9 cellular contexts compared by ENCODE assay signal in the genomic region with DNA sequence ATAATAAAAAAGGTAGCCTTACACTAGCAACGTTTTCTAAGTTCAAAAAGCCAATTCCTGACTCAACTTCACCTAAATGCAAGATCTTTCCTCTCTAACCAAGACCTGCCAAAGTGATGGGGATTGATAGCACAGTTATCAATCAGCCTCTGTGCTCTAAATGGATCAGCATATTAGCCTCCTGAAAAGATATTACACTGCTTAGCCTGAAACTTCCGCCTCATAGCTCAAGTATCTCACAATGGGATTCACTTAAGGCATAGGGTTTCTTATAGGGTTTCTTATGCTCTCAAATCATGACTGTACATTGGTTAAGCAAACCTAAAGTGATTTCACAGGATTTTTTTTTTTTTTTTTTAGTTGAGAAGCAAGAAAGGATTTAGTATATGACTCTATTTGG. TPM values are rescaled to one million over a fixed set of nuclear protein-coding genes. Genes with fewer than 3 reads are reported as not detected.
A peak's percentile ranks its signal among the peaks of the same experiment; 100 is the strongest.
DNase-seq lines count a peak whose midpoint lies in the region; ATAC-seq, FAIRE-seq and TF ChIP-seq lines count a peak whose summit lies in the region.
"Had no signal": no experiment of that assay in that cellular context is flagged by ENCODE, and none has a peak within 500 bp of the region (broad histone marks: within the 10 kb centered on the region; RNA-seq: fewer than 3 reads in every experiment).

No MANE protein-coding gene starts in this region.

- H3K4me3 Mint-ChIP-seq in GM23338 = no peak overlapping the region
- H3K4me3 Mint-ChIP-seq in activated naive CD8-positive, alpha-beta T cell = peak overlapping the region; percentile 93
- H3K4me3 Mint-ChIP-seq in naive thymus-derived CD4-positive, alpha-beta T cell = peak overlapping the region; percentile 88 to 98 (median 96)

- ATAC-seq in GM23338 (no peak), HG03565 (IDR thresholded peaks at IDR 0.05; ENCODE audit: unreplicated experiment) (no peak)
- no peak for ATAC-seq in naive thymus-derived CD4-positive, alpha-beta T cell

- peaks cover 6% of the 10 kb centered on the region for H3K27me3 Mint-ChIP-seq in GM23338 (ENCODE audit: insufficient read depth, low read depth, poor library complexity)
- H3K27me3 Mint-ChIP-seq in activated naive CD8-positive, alpha-beta T cell = no peaks in the 10 kb centered on the region
- peaks cover 0 to 4% (median 0%) of the 10 kb centered on the region in 5 donors for H3K27me3 Mint-ChIP-seq in naive thymus-derived CD4-positive, alpha-beta T cell

- peak overlapping the region in 5 of 11 experiments; percentile 25 to 80 (median 56); a peak in 7 of 22 replicates for H3K27ac ChIP-seq in BLaER1 treated with 17β-estradiol and CSF1 and Interleukin-3, amounts not matched to agents 10 nM and 100 nM
- H3K27ac ChIP-seq in GM23338 (ENCODE audit: low read depth) = no peak overlapping the region
- H3K27ac ChIP-seq in naive thymus-derived CD4-positive, alpha-beta T cell (ENCODE audit: low read depth, low read length) = no peak overlapping the region

- H3K9ac ChIP-seq in BLaER1 treated with 17β-estradiol and CSF1 and Interleukin-3, amounts not matched to agents 10 nM and 100 nM = peak overlapping the region in 2 of 11 experiments; percentile 74 to 81; a peak in 3 of 22 replicates

- H3K79me2 ChIP-seq in GM23338 (replicated peaks; ENCODE audit: insufficient read depth) = no peaks in the 10 kb centered on the region

- peaks cover 12% of the 10 kb centered on the region; the same call in 1 of the 2 replicates for H3K9me2 ChIP-seq in GM23338 (ENCODE audit: insufficient read depth)

- H3K36me3 Mint-ChIP-seq in GM23338 (ENCODE audit: low read depth) = no peaks in the 10 kb centered on the region
- no peaks in the 10 kb centered on the region for H3K36me3 Mint-ChIP-seq in activated naive CD8-positive, alpha-beta T cell
- peaks cover 0 to 6% (median 0%) of the 10 kb centered on the region in 5 donors for H3K36me3 Mint-ChIP-seq in naive thymus-derived CD4-positive, alpha-beta T cell

- TF ChIP-seq CTCF in GM23338 (conservative IDR thresholded peaks at IDR 0.05; ENCODE audit: low read depth in 2 of 2) = no peak
- no peak for TF ChIP-seq CTCF in D721Med (IDR thresholded peaks at IDR 0.05; ENCODE audit: insufficient read depth, missing control alignments)

- intact Hi-C loops in naive thymus-derived CD4-positive, alpha-beta T cell (cut with micrococcal nuclease) = loop anchor here (1.0 to 5.0 kb wide), 7 partner anchors 23 to 1271 kb away; a partner anchor contains a TSS

- H3K4me3 ChIP-seq in BLaER1 treated with 17β-estradiol and CSF1 and Interleukin-3, amounts not matched to agents 10 nM and 100 nM = peak overlapping the region in 3 of 10 experiments; percentile 66 to 79 (median 73); a peak in 8 of 20 replicates
- H3K4me3 ChIP-seq in GM23338 = no peak overlapping the region
- peak overlapping the region; percentile 71 for H3K4me3 ChIP-seq in naive thymus-derived CD4-positive, alpha-beta T cell (ENCODE audit: low read length)

- no peak for DNase-seq in GM23338 (ENCODE audit: low spot score)
- DNase-seq in naive thymus-derived CD4-positive, alpha-beta T cell = no peak
- no peak for DNase-seq in D721Med (ENCODE audit: insufficient read length, low spot score)
- DNase-seq in NOMO-1 treated with DMSO at 0.1 percent for 48 hours (lab: John Stamatoyannopoulos, UW; ENCODE audit: unreplicated experiment) = no peak
- DNase-seq in NCI-H2081 (lab: John Stamatoyannopoulos, UW) = no peak
- DNase-seq: posterior cingulate gyrus had no signal

- peak overlapping the region; percentile 8; the same call in 1 of the 2 replicates for H3K27ac Mint-ChIP-seq in GM23338
- peak overlapping the region; percentile 82 for H3K27ac Mint-ChIP-seq in activated naive CD8-positive, alpha-beta T cell
- peak overlapping the region; percentile 9 to 95 (median 89) for H3K27ac Mint-ChIP-seq in naive thymus-derived CD4-positive, alpha-beta T cell

- no peaks in the 10 kb centered on the region for H3F3A ChIP-seq in GM23338 (replicated peaks; ENCODE audit: low read depth)

- H4K20me1 ChIP-seq in BLaER1 treated with 17β-estradiol and CSF1 and Interleukin-3, amounts not matched to agents 10 nM and 100 nM = no peaks in the 10 kb centered on the region
- H4K20me1 ChIP-seq in GM23338 (replicated peaks; ENCODE audit: insufficient read depth) = no peaks in the 10 kb centered on the region

- peaks cover 31% of the 10 kb centered on the region for H3K4me1 Mint-ChIP-seq in GM23338
- peaks cover 55% of the 10 kb centered on the region for H3K4me1 Mint-ChIP-seq in activated naive CD8-positive, alpha-beta T cell (ENCODE audit: low read depth)
- peaks cover 29 to 62% (median 54%) of the 10 kb centered on the region in 7 donors for H3K4me1 Mint-ChIP-seq in naive thymus-derived CD4-positive, alpha-beta T cell

- H3K4me2 ChIP-seq in BLaER1 treated with 17β-estradiol and CSF1 and Interleukin-3, amounts not matched to agents 10 nM and 100 nM = peak overlapping the region; percentile 73 to 97 (median 87)
- H3K4me2 ChIP-seq in GM23338 = no peak overlapping the region

- CTCF ChIA-PET in naive thymus-derived CD4-positive, alpha-beta T cell (lab: Charles Lee) = interaction anchor here (0.6 to 0.9 kb wide), 2 partner anchors 123 to 845 kb away, joined by 3 read pairs; a partner anchor contains a TSS

- H3K4me1 ChIP-seq in BLaER1 treated with 17β-estradiol and CSF1 and Interleukin-3, amounts not matched to agents 10 nM and 100 nM = peaks cover 4 to 76% (median 20%) of the 10 kb centered on the region in 10 experiments; a peak in 19 of 20 replicates
- H3K4me1 ChIP-seq in GM23338 (ENCODE audit: insufficient read depth) = peaks cover 23% of the 10 kb centered on the region
- peaks cover 17 to 21% of the 10 kb centered on the region in 2 donors for H3K4me1 ChIP-seq in naive thymus-derived CD4-positive, alpha-beta T cell (ENCODE audit: control insufficient read depth in 2 of 2, insufficient read depth in 2 of 2, low read length in 2 of 2)

- no peaks in the 10 kb centered on the region for H3K27me3 ChIP-seq in BLaER1 treated with 17β-estradiol and CSF1 and Interleukin-3, amounts not matched to agents 10 nM and 100 nM
- no peaks in the 10 kb centered on the region for H3K27me3 ChIP-seq in GM23338 (ENCODE audit: insufficient read depth)
- no peaks in the 10 kb centered on the region for H3K27me3 ChIP-seq in naive thymus-derived CD4-positive, alpha-beta T cell (ENCODE audit: control insufficient read depth in 2 of 2, insufficient read depth in 2 of 2, low read length in 2 of 2)

- FAIRE-seq in D721Med (lab: Jason Lieb, UNC) = no peak

- no peaks in the 10 kb centered on the region for H3K9me3 Mint-ChIP-seq in GM23338
- H3K9me3 Mint-ChIP-seq in activated naive CD8-positive, alpha-beta T cell (ENCODE audit: low read depth) = no peaks in the 10 kb centered on the region
- peaks cover 0 to 1% (median 0%) of the 10 kb centered on the region in 11 donors for H3K9me3 Mint-ChIP-seq in naive thymus-derived CD4-positive, alpha-beta T cell

- H3K36me3 ChIP-seq in BLaER1 treated with 17β-estradiol and CSF1 and Interleukin-3, amounts not matched to agents 10 nM and 100 nM = no peaks in the 10 kb centered on the region
- no peaks in the 10 kb centered on the region for H3K36me3 ChIP-seq in GM23338 (ENCODE audit: insufficient read depth)
- H3K36me3 ChIP-seq in naive thymus-derived CD4-positive, alpha-beta T cell (ENCODE audit: control insufficient read depth in 2 of 3, insufficient read depth in 3 of 3, low read length in 3 of 3) = no peaks in the 10 kb centered on the region

- POLR2A ChIA-PET in naive thymus-derived CD4-positive, alpha-beta T cell (lab: Charles Lee) = interaction anchor here (0.8 to 2.6 kb wide), 2 partner anchors 23 to 123 kb away, joined by 3 to 17 read pairs; a partner anchor contains a TSS

- no peaks in the 10 kb centered on the region for H3K9me3 ChIP-seq in BLaER1 treated with 17β-estradiol and CSF1 and Interleukin-3, amounts not matched to agents 10 nM and 100 nM (replicated peaks in 1 of 11)
- H3K9me3 ChIP-seq in naive thymus-derived CD4-positive, alpha-beta T cell (ENCODE audit: control insufficient read depth in 2 of 3, low read length in 3 of 3) = no peaks in the 10 kb centered on the region

- H2AFZ ChIP-seq in GM23338 = peak overlapping the region; percentile 67

RNA-seq across cellular contexts. Expression of a gene that starts 0.4 kb away (rescaled TPM):
- total RNA-seq in GM23338 (2014; rRNA removed; shearing (Covaris generic)) = 0.93 and 1.6 TPM in 2 replicates
- polyA plus RNA-seq in GM23338 (2016; fragmentation: Nextera tagmentation; extraction: Ambion mirVana) = 0.66 and 1.3 TPM in 2 replicates
- 10 to 100 TPM in 4 of 5 experiments, 1 to 10 TPM in 1; 9.3 to 21.9 (median 16.6) TPM for total RNA-seq in naive thymus-derived CD4-positive, alpha-beta T cell
- polyA plus RNA-seq in naive thymus-derived CD4-positive, alpha-beta T cell = 10 to 100 TPM; 15.3 to 23.1 TPM

Comparison
In these comparisons a context has a peak if more than half of its experiments do, and no peak if none do; other contexts are left out.
1. H3K27ac Mint-ChIP-seq: peak in every context shown above with its lines; median percentile 89 in naive thymus-derived CD4-positive, alpha-beta T cell; 82 in activated naive CD8-positive, alpha-beta T cell; 8 in GM23338.